In the genomic region with DNA sequence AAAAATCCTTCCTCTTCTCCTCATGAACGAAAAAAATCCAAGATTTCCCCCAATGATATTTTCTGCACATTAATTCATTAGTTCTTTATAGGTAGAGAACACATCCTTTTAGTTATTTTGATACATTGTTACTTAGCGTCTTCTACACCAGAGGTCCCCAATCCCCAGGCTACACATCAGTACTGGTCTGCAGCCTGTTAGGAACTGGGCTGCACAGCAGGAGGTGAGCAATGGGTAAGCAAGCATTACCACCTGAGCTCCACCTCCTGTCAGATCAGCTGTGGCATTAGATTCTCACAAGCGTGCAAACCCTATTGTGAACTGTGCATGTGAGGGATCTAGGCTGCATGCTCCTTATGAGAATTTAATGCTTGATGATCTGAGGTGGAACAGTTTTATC, we compare ENCODE assay signal across 30 cellular contexts.
"Had no signal": no experiment of that assay in that cellular context is flagged by ENCODE, and none has a peak within 500 bp of the region (broad histone marks: within the 10 kb centered on the region; RNA-seq: fewer than 3 reads in every experiment).

No MANE protein-coding gene starts in this region.

- H3K27me3 Mint-ChIP-seq: progenitor cell of endocrine pancreas; stimulated activated memory B cell treated with anti-CD40 and anti-IgM and Interleukin-4, amounts not matched to agents 10 μg/mL and 1 μg/mL and 100 μg/mL, for 72 hours; stimulated activated naive CD8-positive, alpha-beta T cell treated with anti-CD3 and anti-CD28 coated beads, Interleukin-15, amount 100 ng/mL, for 72 hours; type B pancreatic cell had no signal

- H3K9me3 ChIP-seq: ovary, psoas muscle, right lobe of liver, sigmoid colon, suprapubic skin, testis, tibial artery, transverse colon, upper lobe of right lung, uterus had no signal

- H3K4me1 Mint-ChIP-seq: natural killer cell; nephron; neural progenitor cell; stimulated activated memory B cell treated with anti-CD40 and anti-IgM and Interleukin-4, amounts not matched to agents 10 μg/mL and 1 μg/mL and 100 μg/mL, for 72 hours had no signal

- H3K4me2 ChIP-seq: neural progenitor cell had no signal

- H3K27ac ChIP-seq: neural progenitor cell, ovary, parathyroid adenoma, psoas muscle, right lobe of liver, sigmoid colon, suprapubic skin, testis, tibial artery, transverse colon, upper lobe of right lung, uterus had no signal

- H3K4me3 Mint-ChIP-seq: natural killer cell; nephron; neural progenitor cell; stimulated activated memory B cell treated with anti-CD40 and anti-IgM and Interleukin-4, amounts not matched to agents 10 μg/mL and 1 μg/mL and 100 μg/mL, for 72 hours; stimulated activated naive CD8-positive, alpha-beta T cell treated with anti-CD3 and anti-CD28 coated beads, Interleukin-15, amount 100 ng/mL, for 72 hours; type B pancreatic cell had no signal

- H3K79me2 ChIP-seq: parathyroid adenoma had no signal

- H3K36me3 ChIP-seq: ovary, right lobe of liver, transverse colon, upper lobe of right lung, uterus had no signal

- H3K4me3 ChIP-seq: neural progenitor cell, ovary, psoas muscle, right lobe of liver, sigmoid colon, suprapubic skin, testis, tibial artery, transverse colon, upper lobe of right lung, uterus had no signal

- H3K36me3 Mint-ChIP-seq: natural killer cell had no signal

- H3K27ac Mint-ChIP-seq: natural killer cell; nephron; neural progenitor cell; progenitor cell of endocrine pancreas; stimulated activated memory B cell treated with anti-CD40 and anti-IgM and Interleukin-4, amounts not matched to agents 10 μg/mL and 1 μg/mL and 100 μg/mL, for 72 hours; stimulated activated naive CD8-positive, alpha-beta T cell treated with anti-CD3 and anti-CD28 coated beads, Interleukin-15, amount 100 ng/mL, for 72 hours; type B pancreatic cell had no signal

- ATAC-seq: natural killer cell; psoas muscle; right cardiac atrium; right lobe of liver; stimulated activated memory B cell treated with anti-CD40 and anti-IgM and Interleukin-4, amounts not matched to agents 10 μg/mL and 1 μg/mL and 100 μg/mL, for 72 hours; stimulated activated naive CD8-positive, alpha-beta T cell treated with anti-CD3 and anti-CD28 coated beads, Interleukin-15, amount 100 ng/mL, for 72 hours; stimulated activated naive CD8-positive, alpha-beta T cell treated with anti-CD3 and anti-CD28 coated beads, Interleukin-15, Interleukin-2, amounts not matched to agents 100 U/mL and 50 U/mL, for 24 hours; upper lobe of right lung had no signal

- H3K9ac ChIP-seq: neural progenitor cell, parathyroid adenoma had no signal

- H3K4me1 ChIP-seq: neural progenitor cell, parathyroid adenoma, psoas muscle, right lobe of liver, sigmoid colon, testis, tibial artery, transverse colon, upper lobe of right lung, uterus had no signal

- H3K27me3 ChIP-seq: neural progenitor cell, ovary, right lobe of liver, sigmoid colon, suprapubic skin, testis, tibial artery, transverse colon, upper lobe of right lung, uterus had no signal

- DNase-seq: natural killer cell; occipital lobe; ovary; posterior cingulate gyrus; psoas muscle; right cardiac atrium; right lobe of liver; sigmoid colon; small intestine; stimulated activated CD4-positive, alpha-beta T cell treated with anti-CD3 and anti-CD28 coated beads, Interleukin-15, amount 100 ng/mL, for 24 hours; stimulated activated CD4-positive, alpha-beta T cell treated with anti-CD3 and anti-CD28 coated beads, Interleukin-2, amount 100 ng/mL, for 24 hours; stimulated activated CD4-positive, alpha-beta T cell treated with anti-CD3 and anti-CD28 coated beads, Interleukin-2, amount 100 ng/mL, for 48 hours; stimulated activated CD4-positive, alpha-beta T cell treated with anti-CD3 and anti-CD28 coated beads, Interleukin-4, amount 100 ng/mL, for 24 hours; stimulated activated CD8-positive, alpha-beta memory T cell treated with anti-CD3 and anti-CD28 coated beads, Interleukin-4, amount 100 ng/mL, for 48 hours; stimulated activated naive CD4-positive, alpha-beta T cell; stimulated activated naive CD8-positive, alpha-beta T cell treated with anti-CD3 and anti-CD28 coated beads, Interleukin-15, amount 100 ng/mL, for 72 hours; stimulated activated naive CD8-positive, alpha-beta T cell treated with anti-CD3 and anti-CD28 coated beads, Interleukin-15, Interleukin-2, amounts not matched to agents 100 U/mL and 50 U/mL, for 24 hours; substantia nigra; testis; tibial artery; transverse colon; upper lobe of right lung; uterus had no signal

- H3K9me3 Mint-ChIP-seq: natural killer cell; nephron; neural progenitor cell; stimulated activated memory B cell treated with anti-CD40 and anti-IgM and Interleukin-4, amounts not matched to agents 10 μg/mL and 1 μg/mL and 100 μg/mL, for 72 hours; stimulated activated naive CD8-positive, alpha-beta T cell treated with anti-CD3 and anti-CD28 coated beads, Interleukin-15, amount 100 ng/mL, for 72 hours; type B pancreatic cell had no signal
